In genomic region chr7:44811571-44811970, GRCh38 we compare ENCODE assay signal across 25 cellular contexts.
"Had no signal": no experiment of that assay in that cellular context is flagged by ENCODE, and none has a peak within 500 bp of the region (broad histone marks: within the 10 kb centered on the region; RNA-seq: fewer than 3 reads in every experiment).

No MANE protein-coding gene starts in this region.

- H3K9me3 ChIP-seq: left lung, lower lobe of right lung, pancreas, prostate gland, suprapubic skin, thoracic aorta, tibial artery, upper lobe of left lung had no signal

- H3K4me1 ChIP-seq: left lung, lower lobe of right lung, pancreas, prostate gland, suprapubic skin, tibial artery, upper lobe of left lung, vagina had no signal

- H3K27ac ChIP-seq: left lung, lower lobe of right lung, pancreas, prostate gland, skin epidermis, suprapubic skin, thoracic aorta, tibial artery, upper lobe of left lung, vagina had no signal

- H3K27me3 ChIP-seq: left lung, pancreas, suprapubic skin, tibial artery, upper lobe of left lung, vagina had no signal

- H3K36me3 ChIP-seq: left lung, lower lobe of right lung, pancreas, prostate gland, suprapubic skin, thoracic aorta, tibial artery, upper lobe of left lung, vagina had no signal

- H3K4me3 ChIP-seq: left lung, lower lobe of right lung, pancreas, prostate gland, skin epidermis, suprapubic skin, thoracic aorta, tibial artery, upper lobe of left lung, vagina had no signal

- ATAC-seq: left cardiac atrium; left lung; lower lobe of right lung; naive thymus-derived CD8-positive, alpha-beta T cell; pancreas; right cardiac atrium; sciatic nerve; stimulated activated naive B cell treated with anti-CD40 and anti-IgM and Interleukin-4, amounts not matched to agents 10 μg/mL and 1 μg/mL and 100 μg/mL, for 72 hours; stimulated activated naive CD8-positive, alpha-beta T cell treated with anti-CD3 and anti-CD28 coated beads, Interleukin-15, Interleukin-2, amounts not matched to agents 100 U/mL and 50 U/mL, for 24 hours had no signal

- DNase-seq: hippocampal formation; kidney glomerular epithelial cell; left cardiac atrium; left lung; lower lobe of right lung; mesenchymal stem cell; naive thymus-derived CD8-positive, alpha-beta T cell; pancreas; posterior cingulate gyrus; retina; right cardiac atrium; stimulated activated CD4-positive, alpha-beta T cell treated with anti-CD3 and anti-CD28 coated beads, Interleukin-12 subunit alpha, Interleukin-12 subunit beta, amount 100 ng/mL, for 4 hours; stimulated activated CD4-positive, alpha-beta T cell treated with anti-CD3 and anti-CD28 coated beads, Interleukin-15, amount 100 ng/mL, for 24 hours; stimulated activated CD4-positive, alpha-beta T cell treated with anti-CD3 and anti-CD28 coated beads, Interleukin-2, amount 100 ng/mL, for 24 hours; stimulated activated CD4-positive, alpha-beta T cell treated with anti-CD3 and anti-CD28 coated beads, Interleukin-4, amount 100 ng/mL, for 1 hour; stimulated activated naive B cell treated with anti-CD40 and anti-IgM and Interleukin-4, amounts not matched to agents 10 μg/mL and 1 μg/mL and 100 μg/mL, for 72 hours; stimulated activated naive CD8-positive, alpha-beta T cell treated with anti-CD3 and anti-CD28 coated beads, Interleukin-15, Interleukin-2, amounts not matched to agents 100 U/mL and 50 U/mL, for 24 hours; tibial artery; upper lobe of left lung had no signal
